ENCODE assay signal across 1 cellular context in the genomic region with DNA sequence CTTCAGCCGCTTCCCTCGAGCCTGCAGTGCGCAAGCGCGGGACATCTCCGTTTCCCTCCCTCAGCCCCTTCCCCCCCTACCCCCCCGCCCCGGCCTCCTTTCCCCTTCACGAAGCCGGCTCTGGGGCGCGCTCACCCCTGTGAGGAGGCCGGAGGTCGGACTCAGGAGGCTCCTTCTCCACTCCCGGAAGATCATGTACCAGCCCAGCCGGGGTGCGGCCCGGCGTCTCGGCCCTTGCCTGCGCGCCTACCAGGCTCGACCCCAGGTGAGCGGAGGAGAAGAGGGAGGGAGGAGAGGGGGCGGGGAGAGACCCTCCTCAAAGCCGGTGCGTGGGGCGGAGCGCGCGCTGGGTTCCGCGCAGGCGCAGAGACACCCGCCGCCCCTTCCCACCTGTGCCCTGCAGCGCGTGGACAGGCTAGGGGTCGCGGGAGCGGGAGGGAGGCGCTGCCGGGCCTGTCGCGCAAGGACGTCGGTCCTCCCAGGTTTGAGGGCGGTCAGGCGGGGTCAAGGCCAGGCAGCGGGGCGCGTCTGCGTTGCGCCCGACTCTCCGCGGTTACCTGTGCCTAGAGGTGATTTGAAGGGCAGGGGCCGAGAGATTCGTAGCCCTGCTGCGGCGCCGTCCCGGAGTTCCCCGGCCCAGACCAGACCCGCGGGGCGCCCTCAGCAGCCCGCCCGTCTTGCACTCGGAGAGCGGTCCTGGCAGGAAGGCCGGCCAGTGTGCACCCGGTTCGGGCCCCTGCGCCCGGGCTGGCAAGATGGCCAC.
TF ChIP-seq lines count a peak whose summit lies in the region.

A gene with protein sequence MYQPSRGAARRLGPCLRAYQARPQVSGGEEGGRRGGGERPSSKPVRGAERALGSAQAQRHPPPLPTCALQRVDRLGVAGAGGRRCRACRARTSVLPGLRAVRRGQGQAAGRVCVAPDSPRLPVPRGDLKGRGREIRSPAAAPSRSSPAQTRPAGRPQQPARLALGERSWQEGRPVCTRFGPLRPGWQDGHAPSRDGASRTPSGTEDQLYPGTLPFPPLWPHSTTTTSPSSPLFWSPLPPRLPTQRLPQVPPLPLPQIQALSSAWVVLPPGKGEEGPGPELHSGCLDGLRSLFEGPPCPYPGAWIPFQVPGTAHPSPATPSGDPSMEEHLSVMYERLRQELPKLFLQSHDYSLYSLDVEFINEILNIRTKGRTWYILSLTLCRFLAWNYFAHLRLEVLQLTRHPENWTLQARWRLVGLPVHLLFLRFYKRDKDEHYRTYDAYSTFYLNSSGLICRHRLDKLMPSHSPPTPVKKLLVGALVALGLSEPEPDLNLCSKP (plus strand): TSS at position 95 of the 763 bp plus-strand sequence. CDS start 99 bp downstream, at position 194.

TF ChIP-seq in HepG2, 621 proteins besides CTCF, POLR2A, EP300 and RAD21 (continued from another document and continues in another):
- TF ChIP-seq, protein P1, sequence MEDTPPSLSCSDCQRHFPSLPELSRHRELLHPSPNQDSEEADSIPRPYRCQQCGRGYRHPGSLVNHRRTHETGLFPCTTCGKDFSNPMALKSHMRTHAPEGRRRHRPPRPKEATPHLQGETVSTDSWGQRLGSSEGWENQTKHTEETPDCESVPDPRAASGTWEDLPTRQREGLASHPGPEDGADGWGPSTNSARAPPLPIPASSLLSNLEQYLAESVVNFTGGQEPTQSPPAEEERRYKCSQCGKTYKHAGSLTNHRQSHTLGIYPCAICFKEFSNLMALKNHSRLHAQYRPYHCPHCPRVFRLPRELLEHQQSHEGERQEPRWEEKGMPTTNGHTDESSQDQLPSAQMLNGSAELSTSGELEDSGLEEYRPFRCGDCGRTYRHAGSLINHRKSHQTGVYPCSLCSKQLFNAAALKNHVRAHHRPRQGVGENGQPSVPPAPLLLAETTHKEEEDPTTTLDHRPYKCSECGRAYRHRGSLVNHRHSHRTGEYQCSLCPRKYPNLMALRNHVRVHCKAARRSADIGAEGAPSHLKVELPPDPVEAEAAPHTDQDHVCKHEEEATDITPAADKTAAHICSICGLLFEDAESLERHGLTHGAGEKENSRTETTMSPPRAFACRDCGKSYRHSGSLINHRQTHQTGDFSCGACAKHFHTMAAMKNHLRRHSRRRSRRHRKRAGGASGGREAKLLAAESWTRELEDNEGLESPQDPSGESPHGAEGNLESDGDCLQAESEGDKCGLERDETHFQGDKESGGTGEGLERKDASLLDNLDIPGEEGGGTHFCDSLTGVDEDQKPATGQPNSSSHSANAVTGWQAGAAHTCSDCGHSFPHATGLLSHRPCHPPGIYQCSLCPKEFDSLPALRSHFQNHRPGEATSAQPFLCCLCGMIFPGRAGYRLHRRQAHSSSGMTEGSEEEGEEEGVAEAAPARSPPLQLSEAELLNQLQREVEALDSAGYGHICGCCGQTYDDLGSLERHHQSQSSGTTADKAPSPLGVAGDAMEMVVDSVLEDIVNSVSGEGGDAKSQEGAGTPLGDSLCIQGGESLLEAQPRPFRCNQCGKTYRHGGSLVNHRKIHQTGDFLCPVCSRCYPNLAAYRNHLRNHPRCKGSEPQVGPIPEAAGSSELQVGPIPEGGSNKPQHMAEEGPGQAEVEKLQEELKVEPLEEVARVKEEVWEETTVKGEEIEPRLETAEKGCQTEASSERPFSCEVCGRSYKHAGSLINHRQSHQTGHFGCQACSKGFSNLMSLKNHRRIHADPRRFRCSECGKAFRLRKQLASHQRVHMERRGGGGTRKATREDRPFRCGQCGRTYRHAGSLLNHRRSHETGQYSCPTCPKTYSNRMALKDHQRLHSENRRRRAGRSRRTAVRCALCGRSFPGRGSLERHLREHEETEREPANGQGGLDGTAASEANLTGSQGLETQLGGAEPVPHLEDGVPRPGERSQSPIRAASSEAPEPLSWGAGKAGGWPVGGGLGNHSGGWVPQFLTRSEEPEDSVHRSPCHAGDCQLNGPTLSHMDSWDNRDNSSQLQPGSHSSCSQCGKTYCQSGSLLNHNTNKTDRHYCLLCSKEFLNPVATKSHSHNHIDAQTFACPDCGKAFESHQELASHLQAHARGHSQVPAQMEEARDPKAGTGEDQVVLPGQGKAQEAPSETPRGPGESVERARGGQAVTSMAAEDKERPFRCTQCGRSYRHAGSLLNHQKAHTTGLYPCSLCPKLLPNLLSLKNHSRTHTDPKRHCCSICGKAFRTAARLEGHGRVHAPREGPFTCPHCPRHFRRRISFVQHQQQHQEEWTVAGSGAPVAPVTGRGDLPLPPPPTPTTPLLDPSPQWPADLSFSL (CRISPR knock-in tag; IDR thresholded peaks at IDR 0.05) = no peak
- TF ChIP-seq SNAPC2 (CRISPR knock-in tag; IDR thresholded peaks at IDR 0.05) (0 out of 2 replicates have a peak, but pooled peaks have one; percentile 75), NAIF1 (CRISPR knock-in tag; IDR thresholded peaks at IDR 0.05; ENCODE audit: borderline replicate concordance) (no peak; the same call in 1 of the 2 replicates), ZNF713 (CRISPR knock-in tag; IDR thresholded peaks at IDR 0.05) (no peak), PCBP1 (IDR thresholded peaks at IDR 0.05; ENCODE audit: borderline replicate concordance, low read depth, low read length) (peak; percentile 59; the same call in 1 of the 2 replicates), PHF20 (CRISPR knock-in tag; IDR thresholded peaks at IDR 0.05) (peak; percentile 77), NRL (CRISPR knock-in tag; IDR thresholded peaks at IDR 0.05; ENCODE audit: borderline replicate concordance) (peak; percentile 98), ZFAT (CRISPR knock-in tag; conservative IDR thresholded peaks at IDR 0.05) (0 out of 2 replicates have a peak, but pooled peaks have one; percentile 77), NFIB (CRISPR knock-in tag; IDR thresholded peaks at IDR 0.05; ENCODE audit: borderline replicate concordance) (no peak), ZFP37 (CRISPR knock-in tag; IDR thresholded peaks at IDR 0.05; ENCODE audit: borderline replicate concordance) (peak; percentile 94; the same call in 1 of the 2 replicates), ZNF33B (CRISPR knock-in tag; IDR thresholded peaks at IDR 0.05) (peak; percentile 99), ZNF768 (CRISPR knock-in tag; IDR thresholded peaks at IDR 0.05) (peak; percentile 70), NR2C2 (CRISPR knock-in tag; IDR thresholded peaks at IDR 0.05; ENCODE audit: borderline replicate concordance) (peak; percentile 95), ZNF570 (CRISPR knock-in tag; IDR thresholded peaks at IDR 0.05; ENCODE audit: borderline replicate concordance) (no peak), ZBTB42 (CRISPR knock-in tag; IDR thresholded peaks at IDR 0.05) (peak; percentile 62; the same call in 1 of the 2 replicates), KLF6 (CRISPR knock-in tag; IDR thresholded peaks at IDR 0.05) (peak; percentile 89; the same call in 1 of the 2 replicates), POGZ (CRISPR knock-in tag; IDR thresholded peaks at IDR 0.05) (peak; percentile 83), ZNF629 (CRISPR knock-in tag; conservative IDR thresholded peaks at IDR 0.05) (no peak; the same call in 1 of the 2 replicates), SMYD3 (CRISPR knock-in tag; IDR thresholded peaks at IDR 0.05) (no peak), YY1 (IDR thresholded peaks at IDR 0.05; ENCODE audit: insufficient read depth, insufficient replicate concordance, low read depth, low read length) (peak; percentile 15), NFIC (IDR thresholded peaks at IDR 0.05; ENCODE audit: low read length) (no peak), ZNF567 (CRISPR knock-in tag; IDR thresholded peaks at IDR 0.05; ENCODE audit: borderline replicate concordance) (peak; percentile 94; the same call in 1 of the 2 replicates), SRF (IDR thresholded peaks at IDR 0.05; ENCODE audit: low read depth, low read length) (no peak), IKZF4 (CRISPR knock-in tag; IDR thresholded peaks at IDR 0.05; ENCODE audit: borderline replicate concordance, low read depth, not compliant biosample characterization) (peak; percentile 97), RFXANK (CRISPR knock-in tag; IDR thresholded peaks at IDR 0.05) (no peak), ZNF782 (CRISPR knock-in tag; IDR thresholded peaks at IDR 0.05; ENCODE audit: borderline replicate concordance) (peak; percentile 96)
- TF ChIP-seq, protein P2, sequence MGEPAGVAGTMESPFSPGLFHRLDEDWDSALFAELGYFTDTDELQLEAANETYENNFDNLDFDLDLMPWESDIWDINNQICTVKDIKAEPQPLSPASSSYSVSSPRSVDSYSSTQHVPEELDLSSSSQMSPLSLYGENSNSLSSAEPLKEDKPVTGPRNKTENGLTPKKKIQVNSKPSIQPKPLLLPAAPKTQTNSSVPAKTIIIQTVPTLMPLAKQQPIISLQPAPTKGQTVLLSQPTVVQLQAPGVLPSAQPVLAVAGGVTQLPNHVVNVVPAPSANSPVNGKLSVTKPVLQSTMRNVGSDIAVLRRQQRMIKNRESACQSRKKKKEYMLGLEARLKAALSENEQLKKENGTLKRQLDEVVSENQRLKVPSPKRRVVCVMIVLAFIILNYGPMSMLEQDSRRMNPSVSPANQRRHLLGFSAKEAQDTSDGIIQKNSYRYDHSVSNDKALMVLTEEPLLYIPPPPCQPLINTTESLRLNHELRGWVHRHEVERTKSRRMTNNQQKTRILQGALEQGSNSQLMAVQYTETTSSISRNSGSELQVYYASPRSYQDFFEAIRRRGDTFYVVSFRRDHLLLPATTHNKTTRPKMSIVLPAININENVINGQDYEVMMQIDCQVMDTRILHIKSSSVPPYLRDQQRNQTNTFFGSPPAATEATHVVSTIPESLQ (CRISPR knock-in tag; conservative IDR thresholded peaks at IDR 0.05) = no peak
- TF ChIP-seq, protein P3, sequence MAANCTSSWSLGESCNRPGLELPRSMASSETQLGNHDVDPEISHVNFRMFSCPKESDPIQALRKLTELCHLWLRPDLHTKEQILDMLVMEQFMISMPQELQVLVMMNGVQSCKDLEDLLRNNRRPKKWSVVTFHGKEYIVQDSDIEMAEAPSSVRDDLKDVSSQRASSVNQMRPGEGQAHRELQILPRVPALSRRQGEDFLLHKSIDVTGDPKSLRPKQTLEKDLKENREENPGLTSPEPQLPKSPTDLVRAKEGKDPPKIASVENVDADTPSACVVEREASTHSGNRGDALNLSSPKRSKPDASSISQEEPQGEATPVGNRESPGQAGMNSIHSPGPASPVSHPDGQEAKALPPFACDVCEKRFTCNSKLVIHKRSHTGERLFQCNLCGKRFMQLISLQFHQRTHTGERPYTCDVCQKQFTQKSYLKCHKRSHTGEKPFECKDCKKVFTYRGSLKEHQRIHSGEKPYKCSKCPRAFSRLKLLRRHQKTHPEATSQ (CRISPR knock-in tag; IDR thresholded peaks at IDR 0.05; ENCODE audit: borderline replicate concordance) = no peak; the same call in 1 of the 2 replicates
- TF ChIP-seq, protein P4, sequence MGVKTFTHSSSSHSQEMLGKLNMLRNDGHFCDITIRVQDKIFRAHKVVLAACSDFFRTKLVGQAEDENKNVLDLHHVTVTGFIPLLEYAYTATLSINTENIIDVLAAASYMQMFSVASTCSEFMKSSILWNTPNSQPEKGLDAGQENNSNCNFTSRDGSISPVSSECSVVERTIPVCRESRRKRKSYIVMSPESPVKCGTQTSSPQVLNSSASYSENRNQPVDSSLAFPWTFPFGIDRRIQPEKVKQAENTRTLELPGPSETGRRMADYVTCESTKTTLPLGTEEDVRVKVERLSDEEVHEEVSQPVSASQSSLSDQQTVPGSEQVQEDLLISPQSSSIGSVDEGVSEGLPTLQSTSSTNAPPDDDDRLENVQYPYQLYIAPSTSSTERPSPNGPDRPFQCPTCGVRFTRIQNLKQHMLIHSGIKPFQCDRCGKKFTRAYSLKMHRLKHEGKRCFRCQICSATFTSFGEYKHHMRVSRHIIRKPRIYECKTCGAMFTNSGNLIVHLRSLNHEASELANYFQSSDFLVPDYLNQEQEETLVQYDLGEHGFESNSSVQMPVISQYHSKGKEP (CRISPR knock-in tag; IDR thresholded peaks at IDR 0.05) = peak; percentile 66
- TF ChIP-seq, protein P5, sequence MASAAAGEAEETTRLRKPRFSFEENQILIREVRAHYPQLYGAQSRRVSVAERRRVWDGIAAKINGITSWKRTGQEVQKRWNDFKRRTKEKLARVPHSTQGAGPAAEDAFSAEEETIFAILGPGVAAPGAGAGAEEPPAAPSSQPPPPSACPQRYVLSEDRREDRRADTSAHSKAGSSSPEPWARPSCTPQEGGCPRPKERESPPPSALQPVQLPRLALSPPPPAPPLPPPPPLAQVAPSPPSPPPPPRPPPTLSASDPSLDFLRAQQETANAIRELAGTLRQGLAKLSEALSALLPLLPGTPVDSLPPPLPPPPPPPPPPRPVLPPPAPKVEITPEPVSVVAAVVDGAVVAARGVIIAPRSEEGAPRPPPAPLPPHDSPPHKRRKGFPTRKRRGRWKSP (CRISPR knock-in tag; IDR thresholded peaks at IDR 0.05) = peak; percentile 96
- TF ChIP-seq, protein P6, sequence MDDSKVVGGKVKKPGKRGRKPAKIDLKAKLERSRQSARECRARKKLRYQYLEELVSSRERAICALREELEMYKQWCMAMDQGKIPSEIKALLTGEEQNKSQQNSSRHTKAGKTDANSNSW (CRISPR knock-in tag; IDR thresholded peaks at IDR 0.05; ENCODE audit: borderline replicate concordance) = peak; percentile 75; the same call in 1 of the 2 replicates
- TF ChIP-seq, protein P7, sequence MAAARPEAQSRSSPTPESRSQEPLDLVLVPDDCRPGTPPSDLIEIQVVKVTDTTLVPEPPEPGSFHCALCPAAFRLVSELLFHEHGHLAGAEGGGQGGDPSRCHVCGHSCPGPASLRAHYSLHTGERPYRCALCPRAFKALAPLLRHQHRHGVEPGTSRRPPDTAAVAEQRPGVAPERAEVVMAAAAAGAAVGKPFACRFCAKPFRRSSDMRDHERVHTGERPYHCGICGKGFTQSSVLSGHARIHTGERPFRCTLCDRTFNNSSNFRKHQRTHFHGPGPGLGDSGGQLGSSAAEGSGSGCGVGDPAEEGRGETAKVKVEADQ (CRISPR knock-in tag; IDR thresholded peaks at IDR 0.05; ENCODE audit: borderline replicate concordance) = peak; percentile 95; the same call in 1 of the 2 replicates
- TF ChIP-seq, protein P8, sequence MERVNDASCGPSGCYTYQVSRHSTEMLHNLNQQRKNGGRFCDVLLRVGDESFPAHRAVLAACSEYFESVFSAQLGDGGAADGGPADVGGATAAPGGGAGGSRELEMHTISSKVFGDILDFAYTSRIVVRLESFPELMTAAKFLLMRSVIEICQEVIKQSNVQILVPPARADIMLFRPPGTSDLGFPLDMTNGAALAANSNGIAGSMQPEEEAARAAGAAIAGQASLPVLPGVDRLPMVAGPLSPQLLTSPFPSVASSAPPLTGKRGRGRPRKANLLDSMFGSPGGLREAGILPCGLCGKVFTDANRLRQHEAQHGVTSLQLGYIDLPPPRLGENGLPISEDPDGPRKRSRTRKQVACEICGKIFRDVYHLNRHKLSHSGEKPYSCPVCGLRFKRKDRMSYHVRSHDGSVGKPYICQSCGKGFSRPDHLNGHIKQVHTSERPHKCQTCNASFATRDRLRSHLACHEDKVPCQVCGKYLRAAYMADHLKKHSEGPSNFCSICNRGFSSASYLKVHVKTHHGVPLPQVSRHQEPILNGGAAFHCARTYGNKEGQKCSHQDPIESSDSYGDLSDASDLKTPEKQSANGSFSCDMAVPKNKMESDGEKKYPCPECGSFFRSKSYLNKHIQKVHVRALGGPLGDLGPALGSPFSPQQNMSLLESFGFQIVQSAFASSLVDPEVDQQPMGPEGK (CRISPR knock-in tag; IDR thresholded peaks at IDR 0.05) = peak; percentile 76
- TF ChIP-seq, protein P9, sequence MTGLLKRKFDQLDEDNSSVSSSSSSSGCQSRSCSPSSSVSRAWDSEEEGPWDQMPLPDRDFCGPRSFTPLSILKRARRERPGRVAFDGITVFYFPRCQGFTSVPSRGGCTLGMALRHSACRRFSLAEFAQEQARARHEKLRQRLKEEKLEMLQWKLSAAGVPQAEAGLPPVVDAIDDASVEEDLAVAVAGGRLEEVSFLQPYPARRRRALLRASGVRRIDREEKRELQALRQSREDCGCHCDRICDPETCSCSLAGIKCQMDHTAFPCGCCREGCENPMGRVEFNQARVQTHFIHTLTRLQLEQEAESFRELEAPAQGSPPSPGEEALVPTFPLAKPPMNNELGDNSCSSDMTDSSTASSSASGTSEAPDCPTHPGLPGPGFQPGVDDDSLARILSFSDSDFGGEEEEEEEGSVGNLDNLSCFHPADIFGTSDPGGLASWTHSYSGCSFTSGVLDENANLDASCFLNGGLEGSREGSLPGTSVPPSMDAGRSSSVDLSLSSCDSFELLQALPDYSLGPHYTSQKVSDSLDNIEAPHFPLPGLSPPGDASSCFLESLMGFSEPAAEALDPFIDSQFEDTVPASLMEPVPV (CRISPR knock-in tag; IDR thresholded peaks at IDR 0.05) = peak; percentile 89
